ENCODE assay signal across 8 cellular contexts in genomic region chr7:123747089-123747488, GRCh38. TPM values are rescaled to one million over a fixed set of nuclear protein-coding genes. Genes with fewer than 3 reads are reported as not detected.
DNase-seq lines count a peak whose midpoint lies in the region; ATAC-seq, FAIRE-seq and TF ChIP-seq lines count a peak whose summit lies in the region.

No MANE protein-coding gene starts in this region.

- peaks cover 10% of the 10 kb centered on the region for H3K36me3 ChIP-seq in DND-41 (ENCODE audit: insufficient read depth, low read length)
- no peaks in the 10 kb centered on the region for H3K36me3 ChIP-seq in osteoblast (ENCODE audit: insufficient read depth, low read length)

- no peaks in the 10 kb centered on the region for H3K27me3 ChIP-seq in DND-41 (ENCODE audit: insufficient read depth, low read length, poor library complexity)
- H3K27me3 ChIP-seq in osteoblast (ENCODE audit: insufficient read depth, low read length), result no peaks in the 10 kb centered on the region

- peaks cover 22% of the 10 kb centered on the region for H3K36me3 Mint-ChIP-seq in effector memory CD8-positive, alpha-beta T cell (ENCODE audit: insufficient read depth)

- ATAC-seq in DND-41 (ENCODE audit: insufficient read depth, low read depth), result no peak
- ATAC-seq in effector memory CD8-positive, alpha-beta T cell (replicated peaks), result no peak
- ATAC-seq in activated CD4-positive, CD25-positive, alpha-beta regulatory T cell treated with anti-CD3 and anti-CD28 coated beads, Interleukin-2, amount 50 U/mL, for 24 hours, result no peak

- H3K4me1 ChIP-seq in DND-41 (ENCODE audit: insufficient read depth, low read length), result peaks cover 68% of the 10 kb centered on the region
- H3K4me1 ChIP-seq in osteoblast (ENCODE audit: insufficient read depth, low read length), result peaks cover 18% of the 10 kb centered on the region

- FAIRE-seq in H54 (lab: Jason Lieb, UNC), result no peak

- H4K20me1 ChIP-seq in DND-41 (ENCODE audit: insufficient read depth, low read length) (peaks cover 53% of the 10 kb centered on the region), osteoblast (ENCODE audit: insufficient read depth, low read length) (peaks cover 57% of the 10 kb centered on the region)

- H3K79me2 ChIP-seq in DND-41 (ENCODE audit: insufficient read depth, low read length), result peaks cover 80% of the 10 kb centered on the region
- peaks cover 61% of the 10 kb centered on the region for H3K79me2 ChIP-seq in osteoblast (ENCODE audit: insufficient read depth, low read length)

- H3K4me3 Mint-ChIP-seq in effector memory CD8-positive, alpha-beta T cell, result peak overlapping the region; percentile 92 to 95

- H2AFZ ChIP-seq in DND-41 (ENCODE audit: low read depth, low read length) (peak overlapping the region; percentile 44), osteoblast (ENCODE audit: low read length) (no peak overlapping the region)

- H3K27ac Mint-ChIP-seq in effector memory CD8-positive, alpha-beta T cell, result peak overlapping the region; percentile 94 to 95

- H3K4me2 ChIP-seq in DND-41 (ENCODE audit: insufficient read depth, low read length), result peak overlapping the region; percentile 74
- peak overlapping the region; percentile 95 for H3K4me2 ChIP-seq in osteoblast (ENCODE audit: insufficient read depth, low read length)

- TF ChIP-seq CTCF in DND-41 (IDR thresholded peaks at IDR 0.05; ENCODE audit: borderline replicate concordance, extremely low read depth, low read length, poor library complexity, severe bottlenecking) (no peak), osteoblast (IDR thresholded peaks at IDR 0.05; ENCODE audit: extremely low read depth, low read depth, low read length) (no peak)

- peak overlapping the region; percentile 97 for H3K9ac ChIP-seq in DND-41 (ENCODE audit: low read depth, low read length)

- H3K27ac ChIP-seq in DND-41 (ENCODE audit: low read length) (peak overlapping the region; percentile 94), osteoblast (ENCODE audit: low read depth, low read length) (no peak overlapping the region)

- DNase-seq in DND-41, result no peak
- peak; percentile 56 for DNase-seq in NCI-H69 (lab: John Stamatoyannopoulos, UW)
- no peak for DNase-seq in effector memory CD8-positive, alpha-beta T cell
- DNase-seq in osteoblast (ENCODE audit: insufficient read length, low spot score, missing footprints), result peak; percentile 58
- no peak for DNase-seq in OCI-M2 (lab: John Stamatoyannopoulos, UW; ENCODE audit: unreplicated experiment)
- no peak for DNase-seq in NCI-H446 (lab: John Stamatoyannopoulos, UW)
- DNase-seq in H54 (ENCODE audit: insufficient read length, low spot score), result no peak

- no peaks in the 10 kb centered on the region for H3K9me3 ChIP-seq in DND-41 (ENCODE audit: insufficient read depth, low read length, severe bottlenecking)
- H3K9me3 ChIP-seq in osteoblast (ENCODE audit: low read depth, low read length), result no peaks in the 10 kb centered on the region

- TF ChIP-seq POLR2A in H54 (IDR thresholded peaks at IDR 0.05; ENCODE audit: low read depth, low read length), result no peak

- H3K4me1 Mint-ChIP-seq in effector memory CD8-positive, alpha-beta T cell (ENCODE audit: low read depth in 2 of 2), result peaks cover 44 to 67% of the 10 kb centered on the region in 2 donors

- no peaks in the 10 kb centered on the region for H3K27me3 Mint-ChIP-seq in effector memory CD8-positive, alpha-beta T cell

- H3K9me3 Mint-ChIP-seq in effector memory CD8-positive, alpha-beta T cell, result no peaks in the 10 kb centered on the region

- H3K4me3 ChIP-seq in DND-41 (ENCODE audit: low read depth in 1 of 2, low read length in 2 of 2) (peak overlapping the region; percentile 96 to 98), osteoblast (ENCODE audit: insufficient read depth, low read length) (peak overlapping the region; percentile 90)

RNA-seq across cellular contexts. Expression of gene WASL, which starts 1.7 kb away (rescaled TPM):
- total RNA-seq in osteoblast, result 23.2 and 24.5 TPM in 2 replicates

Comparison
In these comparisons a context has a peak if more than half of its experiments do, and no peak if none do; other contexts are left out.
1. DNase-seq: peak in NCI-H69 (single experiment) and osteoblast (single experiment); none in DND-41 (single experiment), effector memory CD8-positive, alpha-beta T cell (0 of 3), OCI-M2 (single experiment), NCI-H446 (0 of 2) and H54 (single experiment).